In the genomic region with DNA sequence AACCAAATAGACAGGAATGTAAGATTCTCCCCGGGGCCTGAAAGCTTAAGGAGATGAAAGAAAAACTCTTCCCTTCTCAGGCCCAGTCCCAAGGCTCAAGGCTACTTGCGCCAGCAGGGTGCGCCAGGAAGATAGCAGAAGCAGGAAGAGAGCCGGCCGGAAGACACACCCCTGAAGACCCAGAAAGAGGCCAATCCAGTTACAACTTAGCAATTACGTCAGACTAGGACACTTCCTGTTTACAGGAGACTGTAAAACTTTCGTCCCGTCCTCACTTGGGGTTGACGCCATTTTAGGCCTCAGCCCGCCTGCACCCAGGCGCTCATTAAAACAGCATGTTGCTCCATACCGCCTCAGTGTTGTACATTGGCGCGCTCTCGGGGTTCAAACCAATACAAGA, we compare ENCODE assay signal across 16 cellular contexts.
"Had no signal": no experiment of that assay in that cellular context is flagged by ENCODE, and none has a peak within 500 bp of the region (broad histone marks: within the 10 kb centered on the region; RNA-seq: fewer than 3 reads in every experiment).

No MANE protein-coding gene starts in this region.

- H3K27me3 ChIP-seq: ascending aorta, brain microvascular endothelial cell, foreskin keratinocyte, transverse colon had no signal

- H3K27ac ChIP-seq: ascending aorta, brain microvascular endothelial cell, foreskin keratinocyte, transverse colon had no signal

- ATAC-seq: activated CD8-positive, alpha-beta T cell treated with anti-CD3 and anti-CD28 coated beads, Interleukin-2, amount 10 ng/mL, durations not matched to agents 7 days and 5 days; foreskin keratinocyte; left cardiac atrium; natural killer cell treated with Interleukin-12 subunit alpha and Interleukin-12 subunit beta and Interleukin-15 and Interleukin-18, amount 100 ng/mL, for 72 hours; right cardiac atrium; T-helper 17 cell had no signal

- DNase-seq: activated CD4-positive, alpha-beta T cell treated with anti-CD3 and anti-CD28 coated beads for 48 hours; activated CD8-positive, alpha-beta T cell treated with anti-CD3 and anti-CD28 coated beads, Interleukin-2, amount 10 ng/mL, durations not matched to agents 7 days and 5 days; activated gamma-delta T cell; brain microvascular endothelial cell; central memory CD4-positive, alpha-beta T cell; dermis blood vessel endothelial cell; effector CD8-positive, alpha-beta T cell; foreskin keratinocyte; islet precursor cell; left cardiac atrium; right cardiac atrium; stimulated activated CD4-positive, alpha-beta T cell treated with anti-CD3 and anti-CD28 coated beads, Interleukin-4, amount 100 ng/mL, for 24 hours; T-helper 17 cell; transverse colon had no signal

- H3K4me1 ChIP-seq: ascending aorta, foreskin keratinocyte, transverse colon had no signal

- H3K9me3 ChIP-seq: ascending aorta, transverse colon had no signal

- H3K4me3 ChIP-seq: ascending aorta, transverse colon had no signal

- H3K36me3 ChIP-seq: brain microvascular endothelial cell, transverse colon had no signal
